ENCODE assay signal across 30 cellular contexts in genomic region chr13:50700664-50701266, GRCh38.
DNase-seq lines count a peak whose midpoint lies in the region; ATAC-seq and TF ChIP-seq lines count a peak whose summit lies in the region.
"Had no signal": no experiment of that assay in that cellular context is flagged by ENCODE, and none has a peak within 500 bp of the region (broad histone marks: within the 10 kb centered on the region; RNA-seq: fewer than 3 reads in every experiment).

No MANE protein-coding gene starts in this region.

- H3K4me1 ChIP-seq in DND-41 (ENCODE audit: insufficient read depth, low read length): peaks cover 31% of the 10 kb centered on the region

- no peak for TF ChIP-seq CTCF in DND-41 (IDR thresholded peaks at IDR 0.05; ENCODE audit: borderline replicate concordance, extremely low read depth, low read length, poor library complexity, severe bottlenecking)
- TF ChIP-seq CTCF in progenitor cell of endocrine pancreas (IDR thresholded peaks at IDR 0.05; ENCODE audit: unreplicated experiment): no peak

- H3K27ac ChIP-seq in DND-41 (ENCODE audit: low read length): peak overlapping the region; percentile 26; the same call in 1 of the 2 replicates
- H3K27ac ChIP-seq: adrenal gland, esophagus muscularis mucosa, lower lobe of right lung, spleen, testis had no signal

- no peaks in the 10 kb centered on the region for H4K20me1 ChIP-seq in DND-41 (ENCODE audit: insufficient read depth, low read length)

- no peaks in the 10 kb centered on the region for H3K79me2 ChIP-seq in DND-41 (ENCODE audit: insufficient read depth, low read length)

- ATAC-seq in DND-41 (ENCODE audit: insufficient read depth, low read depth): peak; percentile 93
- ATAC-seq in activated CD8-positive, alpha-beta T cell treated with anti-CD3 and anti-CD28 coated beads, Interleukin-2, amount 10 ng/mL, durations not matched to agents 7 days and 5 days: no peak
- ATAC-seq: HCT116, lower lobe of right lung, natural killer cell had no signal

- H3K4me2 ChIP-seq in DND-41 (ENCODE audit: insufficient read depth, low read length): no peak overlapping the region

- no peaks in the 10 kb centered on the region for H3K27me3 ChIP-seq in DND-41 (ENCODE audit: insufficient read depth, low read length, poor library complexity)
- H3K27me3 ChIP-seq: adrenal gland, esophagus muscularis mucosa, spleen, testis had no signal

- no peak overlapping the region for H2AFZ ChIP-seq in DND-41 (ENCODE audit: low read depth, low read length)

- no peak overlapping the region for H3K4me3 Mint-ChIP-seq in progenitor cell of endocrine pancreas (ENCODE audit: low read depth)
- no peak overlapping the region for H3K4me3 Mint-ChIP-seq in activated CD8-positive, alpha-beta T cell treated with anti-CD3 and anti-CD28 coated beads, Interleukin-2, amount 10 ng/mL, durations not matched to agents 7 days and 5 days
- H3K4me3 Mint-ChIP-seq: activated CD4-positive, alpha-beta memory T cell treated with anti-CD3 and anti-CD28 coated beads for 36 hours; activated naive CD4-positive, alpha-beta T cell treated with anti-CD3 and anti-CD28 coated beads, Interleukin-2, amount 10 ng/mL, durations not matched to agents 7 days and 5 days; activated T-helper 1 cell treated with anti-CD3 and anti-CD28 coated beads, Interleukin-12 subunit alpha, Interleukin-12 subunit beta, Interleukin-2, Interleukin-4 antibody, amounts not matched to agents 30 ng/mL and 10 ng/mL and 1 ng/mL, durations not matched to agents 14 hours and 24 hours and 36 hours; brain; CD8-positive, alpha-beta memory T cell; natural killer cell; stimulated activated naive CD8-positive, alpha-beta T cell treated with anti-CD3 and anti-CD28 coated beads, Interleukin-15, Interleukin-2, amounts not matched to agents 100 ng/mL and 50 ng/mL, for 24 hours had no signal

- H3K4me1 Mint-ChIP-seq in progenitor cell of endocrine pancreas (ENCODE audit: low read depth): peaks cover 22% of the 10 kb centered on the region
- H3K4me1 Mint-ChIP-seq in activated CD8-positive, alpha-beta T cell treated with anti-CD3 and anti-CD28 coated beads, Interleukin-2, amount 10 ng/mL, durations not matched to agents 7 days and 5 days (ENCODE audit: low read depth): no peaks in the 10 kb centered on the region
- H3K4me1 Mint-ChIP-seq: activated naive CD4-positive, alpha-beta T cell treated with anti-CD3 and anti-CD28 coated beads, Interleukin-2, amount 10 ng/mL, durations not matched to agents 7 days and 5 days; CD8-positive, alpha-beta memory T cell; natural killer cell had no signal

- peaks cover 10% of the 10 kb centered on the region for H3K9me3 ChIP-seq in DND-41 (ENCODE audit: insufficient read depth, low read length, severe bottlenecking)
- H3K9me3 ChIP-seq: adrenal gland, esophagus muscularis mucosa, lower lobe of right lung, spleen, testis had no signal

- CTCF ChIA-PET in activated CD8-positive, alpha-beta T cell treated with anti-CD3 and anti-CD28 coated beads, Interleukin-2, amount 10 ng/mL, durations not matched to agents 7 days and 5 days (lab: Charles Lee): no interaction called here

- no peaks in the 10 kb centered on the region for H3K36me3 Mint-ChIP-seq in progenitor cell of endocrine pancreas (ENCODE audit: insufficient read depth)
- H3K36me3 Mint-ChIP-seq in activated CD8-positive, alpha-beta T cell treated with anti-CD3 and anti-CD28 coated beads, Interleukin-2, amount 10 ng/mL, durations not matched to agents 7 days and 5 days (ENCODE audit: low read depth): no peaks in the 10 kb centered on the region
- H3K36me3 Mint-ChIP-seq: activated CD4-positive, alpha-beta memory T cell treated with anti-CD3 and anti-CD28 coated beads for 36 hours; activated naive CD4-positive, alpha-beta T cell treated with anti-CD3 and anti-CD28 coated beads, Interleukin-2, amount 10 ng/mL, durations not matched to agents 7 days and 5 days; brain; CD8-positive, alpha-beta memory T cell had no signal

- DNase-seq in DND-41: peak; percentile 62
- DNase-seq in M059J (ENCODE audit: low read depth): peak; percentile 57
- peak; percentile 62 for DNase-seq in glomerular visceral epithelial cell (ENCODE audit: extremely low spot score)
- no peak for DNase-seq in progenitor cell of endocrine pancreas (ENCODE audit: low spot score, unreplicated experiment)
- DNase-seq in activated CD8-positive, alpha-beta T cell treated with anti-CD3 and anti-CD28 coated beads, Interleukin-2, amount 10 ng/mL, durations not matched to agents 7 days and 5 days: no peak
- no peak for DNase-seq in NCI-H69 (lab: John Stamatoyannopoulos, UW)
- no peak for DNase-seq in stimulated activated CD4-positive, alpha-beta T cell treated with anti-CD3 and anti-CD28 coated beads, Interleukin-4, amount 100 ng/mL, for 24 hours
- DNase-seq: activated CD4-positive, alpha-beta memory T cell treated with anti-CD3 and anti-CD28 coated beads for 36 hours; activated CD4-positive, CD25-positive, alpha-beta regulatory T cell treated with anti-CD3 and anti-CD28 coated beads, Interleukin-2, amount 50 U/mL, for 72 hours; activated CD8-positive, alpha-beta memory T cell treated with anti-CD3 and anti-CD28 coated beads, Interleukin-2, amount 50 U/mL, for 4 hours; activated naive CD4-positive, alpha-beta T cell treated with anti-CD3 and anti-CD28 coated beads, Interleukin-2, amount 10 ng/mL, durations not matched to agents 7 days and 5 days; adrenal gland; CD8-positive, alpha-beta memory T cell; cerebellar nuclear complex; foreskin fibroblast; lower lobe of right lung; natural killer cell; NCI-H1048; NCI-H2107; NCI-H446; retina; spleen; stimulated activated CD4-positive, alpha-beta T cell treated with anti-CD3 and anti-CD28 coated beads, Interleukin-2, amount 100 ng/mL, for 24 hours; stimulated activated CD8-positive, alpha-beta memory T cell treated with anti-CD3 and anti-CD28 coated beads, Interleukin-4, amount 100 ng/mL, for 48 hours; testis had no signal

- H3K9ac ChIP-seq in DND-41 (ENCODE audit: low read depth, low read length): no peak overlapping the region

- POLR2A ChIA-PET in activated CD8-positive, alpha-beta T cell treated with anti-CD3 and anti-CD28 coated beads, Interleukin-2, amount 10 ng/mL, durations not matched to agents 7 days and 5 days (lab: Charles Lee): no interaction called here

- no peak overlapping the region for H3K4me3 ChIP-seq in DND-41 (ENCODE audit: low read depth in 1 of 2, low read length in 2 of 2)
- H3K4me3 ChIP-seq: adrenal gland, esophagus muscularis mucosa, lower lobe of right lung, spleen, testis had no signal

- H3K27me3 Mint-ChIP-seq in progenitor cell of endocrine pancreas: no peaks in the 10 kb centered on the region
- H3K27me3 Mint-ChIP-seq in activated CD8-positive, alpha-beta T cell treated with anti-CD3 and anti-CD28 coated beads, Interleukin-2, amount 10 ng/mL, durations not matched to agents 7 days and 5 days (ENCODE audit: low read depth): peaks cover 12% of the 10 kb centered on the region
- H3K27me3 Mint-ChIP-seq: activated CD4-positive, alpha-beta memory T cell treated with anti-CD3 and anti-CD28 coated beads for 36 hours; brain; stimulated activated naive CD8-positive, alpha-beta T cell treated with anti-CD3 and anti-CD28 coated beads, Interleukin-15, Interleukin-2, amounts not matched to agents 100 ng/mL and 50 ng/mL, for 24 hours had no signal

- no peaks in the 10 kb centered on the region for H3K36me3 ChIP-seq in DND-41 (ENCODE audit: insufficient read depth, low read length)
- H3K36me3 ChIP-seq: adrenal gland, esophagus muscularis mucosa, lower lobe of right lung, spleen had no signal

- peak overlapping the region; percentile 56 for H3K27ac Mint-ChIP-seq in progenitor cell of endocrine pancreas
- no peak overlapping the region for H3K27ac Mint-ChIP-seq in activated CD8-positive, alpha-beta T cell treated with anti-CD3 and anti-CD28 coated beads, Interleukin-2, amount 10 ng/mL, durations not matched to agents 7 days and 5 days
- H3K27ac Mint-ChIP-seq: activated CD4-positive, alpha-beta memory T cell treated with anti-CD3 and anti-CD28 coated beads for 36 hours; activated naive CD4-positive, alpha-beta T cell treated with anti-CD3 and anti-CD28 coated beads, Interleukin-2, amount 10 ng/mL, durations not matched to agents 7 days and 5 days; activated T-helper 1 cell treated with anti-CD3 and anti-CD28 coated beads, Interleukin-12 subunit alpha, Interleukin-12 subunit beta, Interleukin-2, Interleukin-4 antibody, amounts not matched to agents 30 ng/mL and 10 ng/mL and 1 ng/mL, durations not matched to agents 14 hours and 24 hours and 36 hours; CD8-positive, alpha-beta memory T cell; natural killer cell; stimulated activated naive CD8-positive, alpha-beta T cell treated with anti-CD3 and anti-CD28 coated beads, Interleukin-15, Interleukin-2, amounts not matched to agents 100 ng/mL and 50 ng/mL, for 24 hours had no signal

- no peaks in the 10 kb centered on the region for H3K9me3 Mint-ChIP-seq in progenitor cell of endocrine pancreas (ENCODE audit: low read depth)
- H3K9me3 Mint-ChIP-seq in activated CD8-positive, alpha-beta T cell treated with anti-CD3 and anti-CD28 coated beads, Interleukin-2, amount 10 ng/mL, durations not matched to agents 7 days and 5 days (ENCODE audit: insufficient read depth): no peaks in the 10 kb centered on the region
- H3K9me3 Mint-ChIP-seq: activated CD4-positive, alpha-beta memory T cell treated with anti-CD3 and anti-CD28 coated beads for 36 hours; activated naive CD4-positive, alpha-beta T cell treated with anti-CD3 and anti-CD28 coated beads, Interleukin-2, amount 10 ng/mL, durations not matched to agents 7 days and 5 days; activated T-helper 1 cell treated with anti-CD3 and anti-CD28 coated beads, Interleukin-12 subunit alpha, Interleukin-12 subunit beta, Interleukin-2, Interleukin-4 antibody, amounts not matched to agents 30 ng/mL and 10 ng/mL and 1 ng/mL, durations not matched to agents 14 hours and 24 hours and 36 hours; CD8-positive, alpha-beta memory T cell; natural killer cell; stimulated activated naive CD8-positive, alpha-beta T cell treated with anti-CD3 and anti-CD28 coated beads, Interleukin-15, Interleukin-2, amounts not matched to agents 100 ng/mL and 50 ng/mL, for 24 hours had no signal

Comparison
In these comparisons a context has a peak if more than half of its experiments do, and no peak if none do; other contexts are left out.
1. DNase-seq: peak in DND-41 (single experiment), M059J (single experiment) and glomerular visceral epithelial cell (single experiment); none in progenitor cell of endocrine pancreas (single experiment), activated CD8-positive, alpha-beta T cell treated with anti-CD3 and anti-CD28 coated beads, Interleukin-2, amount 10 ng/mL, durations not matched to agents 7 days and 5 days (single experiment), NCI-H69 (single experiment) and stimulated activated CD4-positive, alpha-beta T cell treated with anti-CD3 and anti-CD28 coated beads, Interleukin-4, amount 100 ng/mL, for 24 hours (single experiment).